ENCODE assay signal across 10 cellular contexts in the genomic region with DNA sequence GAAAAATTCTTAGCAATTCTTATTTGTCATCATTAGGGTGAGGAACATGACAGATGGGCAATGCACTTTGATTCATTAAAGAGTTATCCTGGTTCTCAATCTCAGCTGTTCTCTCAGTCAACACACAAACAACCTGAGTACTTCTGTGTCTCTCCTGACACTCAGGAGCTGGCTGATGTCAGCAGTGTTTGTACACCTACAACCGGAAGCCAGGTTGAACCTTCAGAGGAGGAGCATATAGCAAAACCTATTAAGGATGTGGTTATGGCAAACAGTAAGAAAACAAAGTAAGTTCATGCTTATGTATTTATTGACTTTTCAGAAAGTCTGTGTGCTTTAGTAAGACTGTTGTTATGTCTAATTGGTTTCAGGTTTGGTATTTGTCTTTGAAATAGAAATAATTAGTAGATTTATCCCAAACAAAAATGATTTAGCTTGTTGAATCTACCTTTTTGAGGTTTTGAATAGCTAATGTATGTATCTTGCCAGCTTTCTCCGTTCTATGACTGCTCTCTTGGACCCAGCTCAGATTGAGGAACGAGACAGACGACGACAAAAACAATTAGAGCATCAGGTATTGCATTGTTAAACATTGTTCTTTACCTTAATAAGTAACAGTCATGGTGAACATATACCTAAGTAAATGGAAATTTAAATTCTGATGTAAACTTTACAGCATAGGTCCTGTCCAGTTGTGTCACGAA.
A peak's percentile ranks its signal among the peaks of the same experiment; 100 is the strongest.
DNase-seq lines count a peak whose midpoint lies in the region; TF ChIP-seq lines count a peak whose summit lies in the region.
"Had no signal": no experiment of that assay in that cellular context is flagged by ENCODE, and none has a peak within 500 bp of the region (broad histone marks: within the 10 kb centered on the region; RNA-seq: fewer than 3 reads in every experiment).

No MANE protein-coding gene starts in this region.

- peaks cover 75% of the 10 kb centered on the region for H3K4me1 Mint-ChIP-seq in activated naive CD4-positive, alpha-beta T cell treated with anti-CD3 and anti-CD28 coated beads, Interleukin-2, amount 50 U/mL, for 24 hours

- H3K4me3 ChIP-seq in LNCaP clone FGC (ENCODE audit: low read depth, low read length): no peak overlapping the region
- H3K4me3 ChIP-seq: SJSA1 had no signal

- peaks cover 29% of the 10 kb centered on the region for H3K36me3 Mint-ChIP-seq in activated naive CD4-positive, alpha-beta T cell treated with anti-CD3 and anti-CD28 coated beads, Interleukin-2, amount 50 U/mL, for 24 hours

- peak overlapping the region; percentile 46 for H3K27ac Mint-ChIP-seq in activated naive CD4-positive, alpha-beta T cell treated with anti-CD3 and anti-CD28 coated beads, Interleukin-2, amount 50 U/mL, for 24 hours

- DNase-seq in LNCaP clone FGC (ENCODE audit: low read depth) (peak; percentile 78), T-helper 9 cell (peak; percentile 32), MV-4-11 (lab: John Stamatoyannopoulos, UW) (no peak), germinal center (ENCODE audit: low spot score) (no peak), GF-D8 (lab: John Stamatoyannopoulos, UW) (no peak)
- DNase-seq in stimulated activated CD4-positive, alpha-beta T cell treated with anti-CD3 and anti-CD28 coated beads, TNF-alpha, amount 100 ng/mL, for 48 hours (ENCODE audit: low read depth in 3 of 3): peak in 2 of 3 donors; percentile 5 to 21
- DNase-seq: NCI-H524 treated with DMSO at 0.1 percent for 48 hours, right cardiac atrium had no signal

- TF ChIP-seq CTCF in LNCaP clone FGC (IDR thresholded peaks at IDR 0.05; ENCODE audit: control insufficient read depth, extremely low read depth, insufficient read depth): no peak

- peak overlapping the region; percentile 50 for H3K4me3 Mint-ChIP-seq in activated naive CD4-positive, alpha-beta T cell treated with anti-CD3 and anti-CD28 coated beads, Interleukin-2, amount 50 U/mL, for 24 hours

- H3K27me3 Mint-ChIP-seq in activated naive CD4-positive, alpha-beta T cell treated with anti-CD3 and anti-CD28 coated beads, Interleukin-2, amount 50 U/mL, for 24 hours: no peaks in the 10 kb centered on the region

- no peaks in the 10 kb centered on the region for H3K9me3 Mint-ChIP-seq in activated naive CD4-positive, alpha-beta T cell treated with anti-CD3 and anti-CD28 coated beads, Interleukin-2, amount 50 U/mL, for 24 hours

Comparison
In these comparisons a context has a peak if more than half of its experiments do, and no peak if none do; other contexts are left out.
1. DNase-seq: peak in LNCaP clone FGC (single experiment), T-helper 9 cell (single experiment) and stimulated activated CD4-positive, alpha-beta T cell treated with anti-CD3 and anti-CD28 coated beads, TNF-alpha, amount 100 ng/mL, for 48 hours (2 of 3); none in MV-4-11 (single experiment), germinal center (single experiment) and GF-D8 (single experiment).